Comparison of ENCODE assay signal across 4 cellular contexts in genomic region chr1:230475856-230476621, GRCh38. TPM values are rescaled to one million over a fixed set of nuclear protein-coding genes. Genes with fewer than 3 reads are reported as not detected.
"Had no signal": no experiment of that assay in that cellular context is flagged by ENCODE, and none has a peak within 500 bp of the region (broad histone marks: within the 10 kb centered on the region; RNA-seq: fewer than 3 reads in every experiment).

No MANE protein-coding gene starts in this region.

RNA-seq across cellular contexts. Expression of gene PGBD5, which starts 49.9 kb away (rescaled TPM):
- total RNA-seq: activated CD4-positive, alpha-beta memory T cell treated with anti-CD3 and anti-CD28 coated beads, Interleukin-2, amount 10 ng/mL, durations not matched to agents 7 days and 5 days; activated naive CD4-positive, alpha-beta T cell treated with anti-CD3 and anti-CD28 coated beads for 36 hours; activated naive CD8-positive, alpha-beta T cell treated with anti-CD3 and anti-CD28 coated beads, Interleukin-2, amount 10 ng/mL, durations not matched to agents 7 days and 5 days; endothelial cell of umbilical vein had no signal
